1 cellular context compared by ENCODE assay signal in genomic region chr5:178859625-178860521, GRCh38.
TF ChIP-seq lines count a peak whose summit lies in the region.

TSS of gene ZNF354B (plus strand) at chr5:178859953. CDS start at chr5:178861048, 1,095 bp downstream.

TF ChIP-seq in HepG2, 621 proteins besides CTCF, POLR2A, EP300 and RAD21 (continued from another document and continues in another):
- TF ChIP-seq ATM (IDR thresholded peaks at IDR 0.05; ENCODE audit: borderline replicate concordance): no peak
- TF ChIP-seq ZNF543 (CRISPR knock-in tag; IDR thresholded peaks at IDR 0.05): peak; percentile 88; the same call in 1 of the 2 replicates
- peak; percentile 77 for TF ChIP-seq KMT2A (CRISPR knock-in tag; IDR thresholded peaks at IDR 0.05)
- TF ChIP-seq YY1 (IDR thresholded peaks at IDR 0.05; ENCODE audit: insufficient read depth, insufficient replicate concordance, low read depth, low read length): peak; percentile 74
- TF ChIP-seq HNRNPUL1 (IDR thresholded peaks at IDR 0.05; ENCODE audit: low read depth, low read length): no peak
- peak; percentile 15; the same call in 1 of the 2 replicates for TF ChIP-seq GABPA (IDR thresholded peaks at IDR 0.05; ENCODE audit: low read depth, low read length)
- TF ChIP-seq GABPA (CRISPR knock-in tag; IDR thresholded peaks at IDR 0.05; ENCODE audit: low read depth): peak; percentile 85
- TF ChIP-seq DRAP1 (CRISPR knock-in tag; IDR thresholded peaks at IDR 0.05): peak; percentile 57; the same call in 1 of the 2 replicates
- peak; percentile 68 for TF ChIP-seq RXRA (CRISPR knock-in tag; IDR thresholded peaks at IDR 0.05)
- TF ChIP-seq ZNF337 (CRISPR knock-in tag; IDR thresholded peaks at IDR 0.05; ENCODE audit: borderline replicate concordance, low read depth): no peak
- TF ChIP-seq SKI (IDR thresholded peaks at IDR 0.05; ENCODE audit: partially characterized antibody): peak; percentile 83
- TF ChIP-seq NR1H2 (CRISPR knock-in tag; IDR thresholded peaks at IDR 0.05; ENCODE audit: borderline replicate concordance, low read depth): no peak
- no peak for TF ChIP-seq ZBED4 (CRISPR knock-in tag; IDR thresholded peaks at IDR 0.05; ENCODE audit: borderline replicate concordance)
- peak; percentile 82; the same call in 1 of the 2 replicates for TF ChIP-seq ZGPAT (CRISPR knock-in tag; IDR thresholded peaks at IDR 0.05)
- 0 out of 2 replicates have a peak, but pooled peaks have one; percentile 21 for TF ChIP-seq HNF4A (CRISPR knock-in tag; IDR thresholded peaks at IDR 0.05)
- 0 out of 2 replicates have a peak, but pooled peaks have one; percentile 39 for TF ChIP-seq ZNF580 (CRISPR knock-in tag; IDR thresholded peaks at IDR 0.05; ENCODE audit: borderline replicate concordance, low read depth)
- TF ChIP-seq ZNF317 (CRISPR knock-in tag; IDR thresholded peaks at IDR 0.05): no peak; the same call in 1 of the 2 replicates
- TF ChIP-seq ZNF143 (CRISPR knock-in tag; IDR thresholded peaks at IDR 0.05): peak; percentile 97
- peak; percentile 79 for TF ChIP-seq HOXA3 (CRISPR knock-in tag; IDR thresholded peaks at IDR 0.05)
- TF ChIP-seq ZNF605 (CRISPR knock-in tag; IDR thresholded peaks at IDR 0.05): peak; percentile 88
- TF ChIP-seq ZNF766 (CRISPR knock-in tag; IDR thresholded peaks at IDR 0.05; ENCODE audit: borderline replicate concordance): peak; percentile 68; the same call in 1 of the 2 replicates
- TF ChIP-seq STAT6 (CRISPR knock-in tag; IDR thresholded peaks at IDR 0.05; ENCODE audit: borderline replicate concordance): no peak
- TF ChIP-seq MIER2 (CRISPR knock-in tag; IDR thresholded peaks at IDR 0.05): peak; percentile 65
- TF ChIP-seq KDM5A (IDR thresholded peaks at IDR 0.05; ENCODE audit: borderline replicate concordance, low read length): no peak
- TF ChIP-seq, protein P1, sequence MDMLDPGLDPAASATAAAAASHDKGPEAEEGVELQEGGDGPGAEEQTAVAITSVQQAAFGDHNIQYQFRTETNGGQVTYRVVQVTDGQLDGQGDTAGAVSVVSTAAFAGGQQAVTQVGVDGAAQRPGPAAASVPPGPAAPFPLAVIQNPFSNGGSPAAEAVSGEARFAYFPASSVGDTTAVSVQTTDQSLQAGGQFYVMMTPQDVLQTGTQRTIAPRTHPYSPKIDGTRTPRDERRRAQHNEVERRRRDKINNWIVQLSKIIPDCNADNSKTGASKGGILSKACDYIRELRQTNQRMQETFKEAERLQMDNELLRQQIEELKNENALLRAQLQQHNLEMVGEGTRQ (IDR thresholded peaks at IDR 0.05; ENCODE audit: low read depth, low read length): no peak
- TF ChIP-seq, protein P1 (CRISPR knock-in tag; IDR thresholded peaks at IDR 0.05; ENCODE audit: borderline replicate concordance): peak; percentile 40; the same call in 1 of the 2 replicates
- 0 out of 2 replicates have a peak, but pooled peaks have one; percentile 60 for TF ChIP-seq ZNF34 (CRISPR knock-in tag; IDR thresholded peaks at IDR 0.05; ENCODE audit: borderline replicate concordance)
- TF ChIP-seq, protein P2, sequence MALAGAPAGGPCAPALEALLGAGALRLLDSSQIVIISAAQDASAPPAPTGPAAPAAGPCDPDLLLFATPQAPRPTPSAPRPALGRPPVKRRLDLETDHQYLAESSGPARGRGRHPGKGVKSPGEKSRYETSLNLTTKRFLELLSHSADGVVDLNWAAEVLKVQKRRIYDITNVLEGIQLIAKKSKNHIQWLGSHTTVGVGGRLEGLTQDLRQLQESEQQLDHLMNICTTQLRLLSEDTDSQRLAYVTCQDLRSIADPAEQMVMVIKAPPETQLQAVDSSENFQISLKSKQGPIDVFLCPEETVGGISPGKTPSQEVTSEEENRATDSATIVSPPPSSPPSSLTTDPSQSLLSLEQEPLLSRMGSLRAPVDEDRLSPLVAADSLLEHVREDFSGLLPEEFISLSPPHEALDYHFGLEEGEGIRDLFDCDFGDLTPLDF (CRISPR knock-in tag; IDR thresholded peaks at IDR 0.05): peak; percentile 59; the same call in 1 of the 2 replicates
- peak; percentile 94 for TF ChIP-seq ZFX (CRISPR knock-in tag; IDR thresholded peaks at IDR 0.05; ENCODE audit: low read depth)
- no peak for TF ChIP-seq MTA3 (CRISPR knock-in tag; IDR thresholded peaks at IDR 0.05)
- TF ChIP-seq, protein P3, sequence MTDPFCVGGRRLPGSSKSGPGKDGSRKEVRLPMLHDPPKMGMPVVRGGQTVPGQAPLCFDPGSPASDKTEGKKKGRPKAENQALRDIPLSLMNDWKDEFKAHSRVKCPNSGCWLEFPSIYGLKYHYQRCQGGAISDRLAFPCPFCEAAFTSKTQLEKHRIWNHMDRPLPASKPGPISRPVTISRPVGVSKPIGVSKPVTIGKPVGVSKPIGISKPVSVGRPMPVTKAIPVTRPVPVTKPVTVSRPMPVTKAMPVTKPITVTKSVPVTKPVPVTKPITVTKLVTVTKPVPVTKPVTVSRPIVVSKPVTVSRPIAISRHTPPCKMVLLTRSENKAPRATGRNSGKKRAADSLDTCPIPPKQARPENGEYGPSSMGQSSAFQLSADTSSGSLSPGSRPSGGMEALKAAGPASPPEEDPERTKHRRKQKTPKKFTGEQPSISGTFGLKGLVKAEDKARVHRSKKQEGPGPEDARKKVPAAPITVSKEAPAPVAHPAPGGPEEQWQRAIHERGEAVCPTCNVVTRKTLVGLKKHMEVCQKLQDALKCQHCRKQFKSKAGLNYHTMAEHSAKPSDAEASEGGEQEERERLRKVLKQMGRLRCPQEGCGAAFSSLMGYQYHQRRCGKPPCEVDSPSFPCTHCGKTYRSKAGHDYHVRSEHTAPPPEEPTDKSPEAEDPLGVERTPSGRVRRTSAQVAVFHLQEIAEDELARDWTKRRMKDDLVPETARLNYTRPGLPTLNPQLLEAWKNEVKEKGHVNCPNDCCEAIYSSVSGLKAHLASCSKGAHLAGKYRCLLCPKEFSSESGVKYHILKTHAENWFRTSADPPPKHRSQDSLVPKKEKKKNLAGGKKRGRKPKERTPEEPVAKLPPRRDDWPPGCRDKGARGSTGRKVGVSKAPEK (CRISPR knock-in tag; IDR thresholded peaks at IDR 0.05; ENCODE audit: borderline replicate concordance): no peak
- no peak; the same call in 1 of the 2 replicates for TF ChIP-seq GTF3A (CRISPR knock-in tag; conservative IDR thresholded peaks at IDR 0.05)
- 0 out of 2 replicates have a peak, but pooled peaks have one; percentile 58 for TF ChIP-seq SMAD1 (CRISPR knock-in tag; IDR thresholded peaks at IDR 0.05; ENCODE audit: borderline replicate concordance, low read depth)
- TF ChIP-seq NKX3-1 (CRISPR knock-in tag; IDR thresholded peaks at IDR 0.05): no peak
- TF ChIP-seq KMT2B (CRISPR knock-in tag; IDR thresholded peaks at IDR 0.05): peak; percentile 83
- no peak for TF ChIP-seq HMG20A (CRISPR knock-in tag; IDR thresholded peaks at IDR 0.05; ENCODE audit: borderline replicate concordance)
- TF ChIP-seq, protein P4, sequence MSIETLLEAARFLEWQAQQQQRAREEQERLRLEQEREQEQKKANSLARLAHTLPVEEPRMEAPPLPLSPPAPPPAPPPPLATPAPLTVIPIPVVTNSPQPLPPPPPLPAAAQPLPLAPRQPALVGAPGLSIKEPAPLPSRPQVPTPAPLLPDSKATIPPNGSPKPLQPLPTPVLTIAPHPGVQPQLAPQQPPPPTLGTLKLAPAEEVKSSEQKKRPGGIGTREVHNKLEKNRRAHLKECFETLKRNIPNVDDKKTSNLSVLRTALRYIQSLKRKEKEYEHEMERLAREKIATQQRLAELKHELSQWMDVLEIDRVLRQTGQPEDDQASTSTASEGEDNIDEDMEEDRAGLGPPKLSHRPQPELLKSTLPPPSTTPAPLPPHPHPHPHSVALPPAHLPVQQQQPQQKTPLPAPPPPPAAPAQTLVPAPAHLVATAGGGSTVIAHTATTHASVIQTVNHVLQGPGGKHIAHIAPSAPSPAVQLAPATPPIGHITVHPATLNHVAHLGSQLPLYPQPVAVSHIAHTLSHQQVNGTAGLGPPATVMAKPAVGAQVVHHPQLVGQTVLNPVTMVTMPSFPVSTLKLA (IDR thresholded peaks at IDR 0.05): no peak
- TF ChIP-seq, protein P5, sequence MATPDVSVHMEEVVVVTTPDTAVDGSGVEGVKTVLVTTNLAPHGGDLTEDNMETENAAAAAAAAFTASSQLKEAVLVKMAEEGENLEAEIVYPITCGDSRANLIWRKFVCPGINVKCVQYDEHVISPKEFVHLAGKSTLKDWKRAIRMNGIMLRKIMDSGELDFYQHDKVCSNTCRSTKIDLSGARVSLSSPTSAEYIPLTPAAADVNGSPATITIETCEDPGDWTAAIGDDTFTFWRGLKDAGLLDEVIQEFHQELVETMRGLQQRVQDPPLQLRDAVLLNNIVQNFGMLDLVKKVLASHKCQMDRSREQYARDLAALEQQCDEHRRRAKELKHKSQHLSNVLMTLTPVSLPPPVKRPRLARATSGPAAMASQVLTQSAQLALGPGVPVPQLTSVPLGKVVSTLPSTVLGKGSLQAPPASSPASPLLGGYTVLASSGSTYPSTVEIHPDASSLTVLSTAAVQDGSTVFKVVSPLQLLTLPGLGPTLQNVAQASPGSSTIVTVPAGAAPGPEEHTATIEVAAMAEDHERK (CRISPR knock-in tag; IDR thresholded peaks at IDR 0.05; ENCODE audit: low read depth): peak; percentile 51; the same call in 1 of the 2 replicates
- peak; percentile 87 for TF ChIP-seq MYC (CRISPR knock-in tag; IDR thresholded peaks at IDR 0.05; ENCODE audit: borderline replicate concordance)
- TF ChIP-seq ASH2L (IDR thresholded peaks at IDR 0.05; ENCODE audit: insufficient read length, low read depth, low read length): peak; percentile 75
- no peak for TF ChIP-seq ZNF329 (CRISPR knock-in tag; IDR thresholded peaks at IDR 0.05; ENCODE audit: low read depth)
- TF ChIP-seq, protein P6, sequence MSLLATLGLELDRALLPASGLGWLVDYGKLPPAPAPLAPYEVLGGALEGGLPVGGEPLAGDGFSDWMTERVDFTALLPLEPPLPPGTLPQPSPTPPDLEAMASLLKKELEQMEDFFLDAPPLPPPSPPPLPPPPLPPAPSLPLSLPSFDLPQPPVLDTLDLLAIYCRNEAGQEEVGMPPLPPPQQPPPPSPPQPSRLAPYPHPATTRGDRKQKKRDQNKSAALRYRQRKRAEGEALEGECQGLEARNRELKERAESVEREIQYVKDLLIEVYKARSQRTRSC (CRISPR knock-in tag; IDR thresholded peaks at IDR 0.05; ENCODE audit: low read depth): peak; percentile 65; the same call in 1 of the 2 replicates
